Comparison of ENCODE assay signal across 12 cellular contexts in the genomic region with DNA sequence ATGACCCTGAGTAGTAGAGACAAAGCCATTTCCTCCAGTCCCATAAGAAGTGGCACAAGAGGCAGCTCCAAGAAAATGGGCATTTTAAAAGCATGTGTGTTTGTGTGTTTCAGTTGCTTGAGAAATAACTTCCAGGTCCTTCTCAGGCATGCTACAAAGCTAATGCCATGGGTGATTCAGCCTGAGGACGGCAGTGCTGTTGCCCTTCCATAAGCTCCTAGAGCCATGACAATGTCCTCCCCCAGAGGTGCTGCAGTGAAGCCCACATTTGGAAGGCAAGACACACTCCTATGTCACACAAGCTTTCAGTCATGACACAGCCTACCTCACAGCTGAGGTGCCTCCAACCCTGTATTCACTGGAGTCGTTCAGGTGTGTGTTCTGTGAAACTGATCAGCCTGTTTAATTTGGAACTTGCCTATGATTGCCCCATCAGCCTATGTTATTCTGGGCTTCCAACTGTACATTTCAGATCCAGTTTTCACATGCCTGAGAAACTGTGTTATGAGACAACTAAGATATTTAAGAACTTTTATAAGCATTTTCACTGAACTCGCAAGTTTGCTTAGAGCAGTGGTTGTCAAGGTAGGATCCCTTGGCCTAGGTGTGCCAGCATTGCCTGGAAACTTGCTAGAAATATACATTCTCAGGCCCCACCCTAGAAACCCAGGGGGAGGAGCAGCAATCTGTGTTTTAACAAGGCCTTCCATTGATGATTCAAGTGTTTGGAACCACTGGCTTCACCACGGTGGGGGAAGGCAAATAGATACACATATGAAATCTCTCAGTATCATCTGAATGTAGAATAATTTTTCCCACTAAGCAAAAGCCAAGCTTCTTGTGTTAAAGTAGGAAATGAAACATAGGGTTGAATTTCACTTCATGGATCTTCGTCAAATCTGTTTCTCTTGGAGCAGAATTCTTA.
A peak's percentile ranks its signal among the peaks of the same experiment; 100 is the strongest.
DNase-seq lines count a peak whose midpoint lies in the region; ATAC-seq and TF ChIP-seq lines count a peak whose summit lies in the region.
"Had no signal": no experiment of that assay in that cellular context is flagged by ENCODE, and none has a peak within 500 bp of the region (broad histone marks: within the 10 kb centered on the region; RNA-seq: fewer than 3 reads in every experiment).

No MANE protein-coding gene starts in this region.

- H3K4me2 ChIP-seq in BLaER1 treated with 17β-estradiol and CSF1 and Interleukin-3, amounts not matched to agents 10 nM and 100 nM, result peak overlapping the region; percentile 32 to 73 (median 60)
- peak overlapping the region; percentile 53 for H3K4me2 ChIP-seq in osteoblast (ENCODE audit: insufficient read depth, low read length)

- intact Hi-C loops in dendritic cell treated with granulocyte-macrophage colony-stimulating factor and Interleukin-4, amounts not matched to agents 40 ng/mL and 50 ng/mL, for 4 days (cut with micrococcal nuclease), result no loop called here
- intact Hi-C loops in esophagus muscularis mucosa (cut with DNase I), result no loop called here

- TF ChIP-seq POLR2A in esophagus muscularis mucosa (IDR thresholded peaks at IDR 0.05; ENCODE audit: low read depth), result no peak

- peaks cover 33% of the 10 kb centered on the region for H3K4me1 Mint-ChIP-seq in dendritic cell treated with granulocyte-macrophage colony-stimulating factor and Interleukin-4, amounts not matched to agents 40 ng/mL and 50 ng/mL, for 4 days (ENCODE audit: low read depth)

- H3K27me3 Mint-ChIP-seq in dendritic cell treated with granulocyte-macrophage colony-stimulating factor and Interleukin-4, amounts not matched to agents 40 ng/mL and 50 ng/mL, for 4 days, result peaks cover 5% of the 10 kb centered on the region

- ATAC-seq in GM19035 (IDR thresholded peaks at IDR 0.05; ENCODE audit: unreplicated experiment) (no peak), HG03342 (IDR thresholded peaks at IDR 0.05; ENCODE audit: unreplicated experiment) (no peak)

- 0 out of 22 replicates have a peak overlapping the region, but pooled peaks of 2 of the 11 experiments have one; percentile 7 to 16 for H3K9ac ChIP-seq in BLaER1 treated with 17β-estradiol and CSF1 and Interleukin-3, amounts not matched to agents 10 nM and 100 nM

- no peak overlapping the region for H3K4me3 ChIP-seq in BLaER1 treated with 17β-estradiol and CSF1 and Interleukin-3, amounts not matched to agents 10 nM and 100 nM
- no peak overlapping the region for H3K4me3 ChIP-seq in osteoblast (ENCODE audit: insufficient read depth, low read length)
- H3K4me3 ChIP-seq in esophagus muscularis mucosa, result no peak overlapping the region
- H3K4me3 ChIP-seq: dorsolateral prefrontal cortex had no signal

- H3K27me3 ChIP-seq in BLaER1 treated with 17β-estradiol and CSF1 and Interleukin-3, amounts not matched to agents 10 nM and 100 nM, result no peaks in the 10 kb centered on the region
- H3K27me3 ChIP-seq in osteoblast (ENCODE audit: insufficient read depth, low read length) (peaks cover 4% of the 10 kb centered on the region), esophagus muscularis mucosa (no peaks in the 10 kb centered on the region)
- H3K27me3 ChIP-seq: dorsolateral prefrontal cortex had no signal

- no peaks in the 10 kb centered on the region; a peak in 2 of 22 replicates for H3K36me3 ChIP-seq in BLaER1 treated with 17β-estradiol and CSF1 and Interleukin-3, amounts not matched to agents 10 nM and 100 nM
- H3K36me3 ChIP-seq in osteoblast (ENCODE audit: insufficient read depth, low read length), result no peaks in the 10 kb centered on the region
- no peaks in the 10 kb centered on the region for H3K36me3 ChIP-seq in esophagus muscularis mucosa

- peaks cover 12 to 24% (median 19%) of the 10 kb centered on the region in 11 experiments; a peak in 20 of 22 replicates for H3K9me3 ChIP-seq in BLaER1 treated with 17β-estradiol and CSF1 and Interleukin-3, amounts not matched to agents 10 nM and 100 nM (replicated peaks in 1 of 11)
- H3K9me3 ChIP-seq in osteoblast (ENCODE audit: low read depth, low read length) (no peaks in the 10 kb centered on the region), esophagus muscularis mucosa (no peaks in the 10 kb centered on the region)

- H3K4me1 ChIP-seq in BLaER1 treated with 17β-estradiol and CSF1 and Interleukin-3, amounts not matched to agents 10 nM and 100 nM, result peaks cover 22 to 56% (median 42%) of the 10 kb centered on the region in 10 experiments
- H3K4me1 ChIP-seq in osteoblast (ENCODE audit: insufficient read depth, low read length) (peaks cover 18% of the 10 kb centered on the region), esophagus muscularis mucosa (no peaks in the 10 kb centered on the region)

- no peaks in the 10 kb centered on the region for H3K36me3 Mint-ChIP-seq in dendritic cell treated with granulocyte-macrophage colony-stimulating factor and Interleukin-4, amounts not matched to agents 40 ng/mL and 50 ng/mL, for 4 days (ENCODE audit: low read depth)

- TF ChIP-seq EP300 in esophagus muscularis mucosa (IDR thresholded peaks at IDR 0.05), result no peak

- H3K27ac Mint-ChIP-seq in dendritic cell treated with granulocyte-macrophage colony-stimulating factor and Interleukin-4, amounts not matched to agents 40 ng/mL and 50 ng/mL, for 4 days, result peak overlapping the region; percentile 78
- H3K27ac Mint-ChIP-seq: activated naive CD4-positive, alpha-beta T cell treated with anti-CD3 and anti-CD28 coated beads for 36 hours had no signal

- 78% methylated on average over 5 of the region's 5 CpGs for WGBS in esophagus muscularis mucosa

- TF ChIP-seq CTCF in osteoblast (IDR thresholded peaks at IDR 0.05; ENCODE audit: extremely low read depth, low read depth, low read length) (no peak), esophagus muscularis mucosa (IDR thresholded peaks at IDR 0.05) (no peak)

- H3K4me3 Mint-ChIP-seq in dendritic cell treated with granulocyte-macrophage colony-stimulating factor and Interleukin-4, amounts not matched to agents 40 ng/mL and 50 ng/mL, for 4 days, result no peak overlapping the region
- H3K4me3 Mint-ChIP-seq: activated naive CD4-positive, alpha-beta T cell treated with anti-CD3 and anti-CD28 coated beads for 36 hours had no signal

- peaks cover 8% of the 10 kb centered on the region for H3K9me3 Mint-ChIP-seq in dendritic cell treated with granulocyte-macrophage colony-stimulating factor and Interleukin-4, amounts not matched to agents 40 ng/mL and 50 ng/mL, for 4 days

- peak overlapping the region in 8 of 11 experiments; percentile 1 to 44 (median 28); a peak in 13 of 22 replicates for H3K27ac ChIP-seq in BLaER1 treated with 17β-estradiol and CSF1 and Interleukin-3, amounts not matched to agents 10 nM and 100 nM
- peak overlapping the region; percentile 56 for H3K27ac ChIP-seq in osteoblast (ENCODE audit: low read depth, low read length)
- no peak overlapping the region for H3K27ac ChIP-seq in substantia nigra (ENCODE audit: low read depth, low read length, poor library complexity, severe bottlenecking)
- H3K27ac ChIP-seq in esophagus muscularis mucosa (replicated peaks in 1 of 4), result no peak overlapping the region
- H3K27ac ChIP-seq: dorsolateral prefrontal cortex had no signal

- H2AFZ ChIP-seq in osteoblast (ENCODE audit: low read length), result peak overlapping the region; percentile 56

- H4K20me1 ChIP-seq in BLaER1 treated with 17β-estradiol and CSF1 and Interleukin-3, amounts not matched to agents 10 nM and 100 nM, result no peaks in the 10 kb centered on the region
- H4K20me1 ChIP-seq in osteoblast (ENCODE audit: insufficient read depth, low read length), result no peaks in the 10 kb centered on the region

- DNase-seq in LHCN-M2 (ENCODE audit: low read depth) (peak; percentile 40), osteoblast (ENCODE audit: insufficient read length, low spot score, missing footprints) (peak; percentile 80), substantia nigra (lab: John Stamatoyannopoulos, UW) (no peak), esophagus muscularis mucosa (ENCODE audit: extremely low spot score) (no peak)
- DNase-seq: activated CD4-positive, alpha-beta T cell treated with anti-CD3 and anti-CD28 coated beads for 4 hours; activated naive CD4-positive, alpha-beta T cell treated with anti-CD3 and anti-CD28 coated beads for 36 hours; dorsolateral prefrontal cortex; NCI-H510A treated with DMSO at 0.1 percent for 48 hours had no signal

- no peaks in the 10 kb centered on the region for H3K79me2 ChIP-seq in osteoblast (ENCODE audit: insufficient read depth, low read length)

Comparison
In these comparisons a context has a peak if more than half of its experiments do, and no peak if none do; other contexts are left out.
1. H3K27ac ChIP-seq: peak in BLaER1 treated with 17β-estradiol and CSF1 and Interleukin-3, amounts not matched to agents 10 nM and 100 nM (8 of 11) and osteoblast (single experiment); none in substantia nigra (single experiment) and esophagus muscularis mucosa (0 of 4).
2. DNase-seq: peak in LHCN-M2 (single experiment) and osteoblast (single experiment); none in substantia nigra (0 of 49) and esophagus muscularis mucosa (single experiment).